ENCODE assay signal across 37 cellular contexts in genomic region chr17:82726427-82726826, GRCh38.
"Had no signal": no experiment of that assay in that cellular context is flagged by ENCODE, and none has a peak within 500 bp of the region (broad histone marks: within the 10 kb centered on the region; RNA-seq: fewer than 3 reads in every experiment).

No MANE protein-coding gene starts in this region.

- H3K4me3 Mint-ChIP-seq: activated B cell treated with CpG ODN at 0.5 μM for 24 hours; activated CD4-positive, alpha-beta memory T cell treated with anti-CD3 and anti-CD28 coated beads for 36 hours; activated CD4-positive, alpha-beta T cell treated with anti-CD3 and anti-CD28 coated beads, Interleukin-2, amount 10 ng/mL, durations not matched to agents 24 days and 14 days; activated CD8-positive, alpha-beta T cell treated with anti-CD3 and anti-CD28 coated beads for 36 hours; activated naive CD4-positive, alpha-beta T cell treated with anti-CD3 and anti-CD28 coated beads for 36 hours; activated naive CD8-positive, alpha-beta T cell treated with anti-CD3 and anti-CD28 coated beads for 36 hours; activated T-cell treated with anti-CD3 and anti-CD28 coated beads, Interleukin-2, amount 50 U/mL, for 4 hours; activated T-cell treated with anti-CD3 and anti-CD28 coated beads, Interleukin-2, amount 50 U/mL, for 72 hours; activated T-helper 1 cell treated with anti-CD3 and anti-CD28 coated beads, Interleukin-12 subunit alpha, Interleukin-12 subunit beta, Interleukin-2, Interleukin-4 antibody, amounts not matched to agents 30 ng/mL and 10 ng/mL and 1 ng/mL, durations not matched to agents 14 hours and 24 hours and 36 hours; activated T-helper 17 cell treated with anti-CD3 and anti-CD28 coated beads, Interleukin-2, amount 50 U/mL, for 72 hours; T-helper 1 cell treated with Interleukin-12 subunit alpha and Interleukin-12 subunit beta and Interleukin-4 antibody, amounts not matched to agents 30 μg/mL and 1 μg/mL, for 36 hours; T-helper 2 cell treated with Interferon-gamma antibody and Interleukin-4, amounts not matched to agents 5 μg/mL and 100 μg/mL, for 36 hours had no signal

- H3K4me1 ChIP-seq: adrenal gland, body of pancreas, breast epithelium had no signal

- H3K27ac Mint-ChIP-seq: activated B cell treated with CpG ODN at 0.5 μM for 24 hours; activated CD4-positive, alpha-beta memory T cell treated with anti-CD3 and anti-CD28 coated beads for 36 hours; activated CD4-positive, alpha-beta T cell treated with anti-CD3 and anti-CD28 coated beads, Interleukin-2, amount 10 ng/mL, durations not matched to agents 24 days and 14 days; activated CD8-positive, alpha-beta T cell treated with anti-CD3 and anti-CD28 coated beads for 36 hours; activated naive CD4-positive, alpha-beta T cell treated with anti-CD3 and anti-CD28 coated beads for 36 hours; activated naive CD4-positive, alpha-beta T cell treated with anti-CD3 and anti-CD28 coated beads, Interleukin-2, amount 50 U/mL, for 72 hours; activated naive CD8-positive, alpha-beta T cell treated with anti-CD3 and anti-CD28 coated beads for 36 hours; activated T-cell treated with anti-CD3 and anti-CD28 coated beads, Interleukin-2, amount 50 U/mL, for 72 hours; activated T-helper 1 cell treated with anti-CD3 and anti-CD28 coated beads, Interleukin-12 subunit alpha, Interleukin-12 subunit beta, Interleukin-2, Interleukin-4 antibody, amounts not matched to agents 30 ng/mL and 10 ng/mL and 1 ng/mL, durations not matched to agents 14 hours and 24 hours and 36 hours; activated T-helper 17 cell treated with anti-CD3 and anti-CD28 coated beads, Interleukin-2, amount 50 U/mL, for 72 hours; T-helper 1 cell treated with Interleukin-12 subunit alpha and Interleukin-12 subunit beta and Interleukin-4 antibody, amounts not matched to agents 30 μg/mL and 1 μg/mL, for 36 hours; T-helper 2 cell treated with Interferon-gamma antibody and Interleukin-4, amounts not matched to agents 5 μg/mL and 100 μg/mL, for 36 hours had no signal

- H3K4me1 Mint-ChIP-seq: activated B cell treated with CpG ODN at 0.5 μM for 24 hours; activated CD4-positive, alpha-beta T cell treated with anti-CD3 and anti-CD28 coated beads, Interleukin-2, amount 10 ng/mL, durations not matched to agents 24 days and 14 days; activated naive CD8-positive, alpha-beta T cell treated with anti-CD3 and anti-CD28 coated beads for 36 hours; activated T-helper 17 cell treated with anti-CD3 and anti-CD28 coated beads, Interleukin-2, amount 50 U/mL, for 72 hours had no signal

- H3K9me3 ChIP-seq: adrenal gland, body of pancreas, breast epithelium had no signal

- ATAC-seq: activated CD8-positive, alpha-beta T cell treated with anti-CD3 and anti-CD28 coated beads for 36 hours; activated naive CD4-positive, alpha-beta T cell treated with anti-CD3 and anti-CD28 coated beads, Interleukin-2, amount 50 U/mL, for 72 hours; activated T-cell treated with anti-CD3 and anti-CD28 coated beads, Interleukin-2, amount 50 U/mL, for 72 hours; activated T-helper 17 cell treated with anti-CD3 and anti-CD28 coated beads, Interleukin-2, amount 50 U/mL, for 72 hours; body of pancreas had no signal

- H3K9me3 Mint-ChIP-seq: activated B cell treated with CpG ODN at 0.5 μM for 24 hours; activated CD4-positive, alpha-beta memory T cell treated with anti-CD3 and anti-CD28 coated beads for 36 hours; activated CD4-positive, alpha-beta T cell treated with anti-CD3 and anti-CD28 coated beads, Interleukin-2, amount 10 ng/mL, durations not matched to agents 24 days and 14 days; activated CD8-positive, alpha-beta T cell treated with anti-CD3 and anti-CD28 coated beads for 36 hours; activated naive CD4-positive, alpha-beta T cell treated with anti-CD3 and anti-CD28 coated beads for 36 hours; activated naive CD4-positive, alpha-beta T cell treated with anti-CD3 and anti-CD28 coated beads, Interleukin-2, amount 50 U/mL, for 72 hours; activated naive CD8-positive, alpha-beta T cell treated with anti-CD3 and anti-CD28 coated beads for 36 hours; activated T-cell treated with anti-CD3 and anti-CD28 coated beads, Interleukin-2, amount 50 U/mL, for 4 hours; activated T-cell treated with anti-CD3 and anti-CD28 coated beads, Interleukin-2, amount 50 U/mL, for 72 hours; activated T-helper 17 cell treated with anti-CD3 and anti-CD28 coated beads, Interleukin-2, amount 50 U/mL, for 72 hours; T-helper 1 cell treated with Interleukin-12 subunit alpha and Interleukin-12 subunit beta and Interleukin-4 antibody, amounts not matched to agents 30 μg/mL and 1 μg/mL, for 36 hours; T-helper 2 cell treated with Interferon-gamma antibody and Interleukin-4, amounts not matched to agents 5 μg/mL and 100 μg/mL, for 36 hours had no signal

- DNase-seq: activated B cell treated with CpG ODN at 0.5 μM for 24 hours; activated CD4-positive, alpha-beta memory T cell treated with anti-CD3 and anti-CD28 coated beads for 36 hours; activated CD4-positive, alpha-beta T cell treated with anti-CD3 and anti-CD28 coated beads for 4 hours; activated CD4-positive, alpha-beta T cell treated with anti-CD3 and anti-CD28 coated beads, Interleukin-2, amount 10 ng/mL, durations not matched to agents 24 days and 14 days; activated CD4-positive, alpha-beta T cell treated with anti-CD3 and anti-CD28 coated beads, Interleukin-2, amount 50 U/mL, for 1 hour; activated CD4-positive, alpha-beta T cell treated with anti-CD3 and anti-CD28 coated beads, Interleukin-2, amount 50 U/mL, for 4 hours; activated CD4-positive, CD25-positive, alpha-beta regulatory T cell treated with anti-CD3 and anti-CD28 coated beads, Interleukin-2, amount 50 U/mL, for 72 hours; activated CD8-positive, alpha-beta memory T cell treated with anti-CD3 and anti-CD28 coated beads, Interleukin-2, amount 50 U/mL, for 4 hours; activated CD8-positive, alpha-beta T cell treated with anti-CD3 and anti-CD28 coated beads for 36 hours; activated effector memory CD4-positive, alpha-beta T cell treated with anti-CD3 and anti-CD28 coated beads, Interleukin-2, amount 50 U/mL, for 16 hours; activated gamma-delta T cell treated with Interleukin-2 at 50 U/mL for 16 hours; activated naive CD4-positive, alpha-beta T cell; activated naive CD4-positive, alpha-beta T cell treated with anti-CD3 and anti-CD28 coated beads for 36 hours; activated naive CD4-positive, alpha-beta T cell treated with anti-CD3 and anti-CD28 coated beads, Interleukin-2, amount 50 U/mL, for 16 hours; activated naive CD8-positive, alpha-beta T cell treated with anti-CD3 and anti-CD28 coated beads for 36 hours; activated T-cell treated with anti-CD3 and anti-CD28 coated beads for 4 hours; activated T-cell treated with anti-CD3 and anti-CD28 coated beads, Interleukin-2, amount 50 U/mL, for 1 hour; activated T-cell treated with anti-CD3 and anti-CD28 coated beads, Interleukin-2, amount 50 U/mL, for 4 hours; activated T-cell treated with anti-CD3 and anti-CD28 coated beads, Interleukin-2, amount 50 U/mL, for 72 hours; adrenal gland; amniotic stem cell; aorta; body of pancreas; brain microvascular endothelial cell; central memory CD4-positive, alpha-beta T cell; T-helper 1 cell; T-helper 2 cell; T-helper 9 cell had no signal

- H3K27me3 Mint-ChIP-seq: activated B cell treated with CpG ODN at 0.5 μM for 24 hours; activated CD4-positive, alpha-beta memory T cell treated with anti-CD3 and anti-CD28 coated beads for 36 hours; activated CD4-positive, alpha-beta T cell treated with anti-CD3 and anti-CD28 coated beads, Interleukin-2, amount 10 ng/mL, durations not matched to agents 24 days and 14 days; activated CD8-positive, alpha-beta T cell treated with anti-CD3 and anti-CD28 coated beads for 36 hours; activated naive CD8-positive, alpha-beta T cell treated with anti-CD3 and anti-CD28 coated beads for 36 hours; activated T-helper 17 cell treated with anti-CD3 and anti-CD28 coated beads, Interleukin-2, amount 50 U/mL, for 72 hours had no signal

- H3K4me3 ChIP-seq: adrenal gland, body of pancreas, breast epithelium had no signal

- FAIRE-seq: astrocyte, TTC549 had no signal

- H3K27me3 ChIP-seq: adrenal gland, body of pancreas, brain microvascular endothelial cell, breast epithelium had no signal

- H3K27ac ChIP-seq: adrenal gland, body of pancreas, brain microvascular endothelial cell, breast epithelium, VCaP had no signal
